10 cellular contexts compared by ENCODE assay signal in the genomic region with DNA sequence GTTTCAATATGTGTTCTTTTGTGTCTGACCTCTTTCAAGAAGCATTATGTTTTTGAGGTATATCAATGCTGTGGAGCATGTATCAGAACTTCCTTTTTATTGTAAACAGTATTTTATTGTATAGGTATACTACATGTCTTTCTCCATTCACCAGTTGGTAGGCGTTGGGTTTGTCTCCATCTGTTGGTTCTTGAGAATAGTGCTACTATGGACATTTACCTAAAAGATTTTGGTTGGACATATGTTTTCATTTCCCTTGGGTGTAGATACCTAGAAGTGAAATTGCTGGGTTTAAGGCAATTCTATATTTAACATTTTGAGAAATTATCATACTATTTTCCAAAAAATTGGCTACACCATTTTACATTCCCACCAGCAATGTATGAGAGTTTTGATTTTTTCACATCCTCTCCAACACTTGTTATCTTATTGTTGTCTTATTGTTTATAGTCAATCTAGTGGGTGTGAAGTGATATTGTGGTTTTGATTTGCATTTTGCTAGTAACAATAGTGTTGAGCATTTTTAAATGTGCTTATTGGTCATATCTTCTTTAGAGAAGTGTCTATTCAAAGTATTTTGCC.
DNase-seq lines count a peak whose midpoint lies in the region; ATAC-seq, FAIRE-seq and TF ChIP-seq lines count a peak whose summit lies in the region.
"Had no signal": no experiment of that assay in that cellular context is flagged by ENCODE, and none has a peak within 500 bp of the region (broad histone marks: within the 10 kb centered on the region; RNA-seq: fewer than 3 reads in every experiment).

No MANE protein-coding gene starts in this region.

- intact Hi-C loops in head of caudate nucleus (cut with DNase I): no loop called here

- H3K4me2 ChIP-seq in GM23248 (ENCODE audit: unreplicated experiment) (no peak overlapping the region), OCI-LY1 (ENCODE audit: low read length) (no peak overlapping the region)

- ATAC-seq in HG03135 (IDR thresholded peaks at IDR 0.05; ENCODE audit: unreplicated experiment): no peak

- no peaks in the 10 kb centered on the region for H3K9me2 ChIP-seq in GM23248 (ENCODE audit: insufficient read depth)
- no peaks in the 10 kb centered on the region for H3K9me2 ChIP-seq in OCI-LY1 (ENCODE audit: low read depth, low read length)

- 0 to 5% methylated on average over 1 of the region's 1 CpG for WGBS in GM23248 (ENCODE audit: low coverage in 1 of 2, low lambda C conversion rate in 2 of 2, missing lambda C conversion rate in 2 of 2), 2 experiments

- H3K79me2 ChIP-seq in GM23248 (ENCODE audit: insufficient read depth): no peaks in the 10 kb centered on the region
- no peaks in the 10 kb centered on the region for H3K79me2 ChIP-seq in OCI-LY1 (ENCODE audit: insufficient read depth, low read length)

- H3K9me3 ChIP-seq in GM23248 (ENCODE audit: low read depth) (no peaks in the 10 kb centered on the region), OCI-LY1 (ENCODE audit: low read length) (no peaks in the 10 kb centered on the region)

- peak; percentile 87 for TF ChIP-seq CTCF in 22Rv1 (IDR thresholded peaks at IDR 0.05)
- peak; percentile 54; the same call in 1 of the 2 replicates for TF ChIP-seq CTCF in OCI-LY1 (IDR thresholded peaks at IDR 0.05; ENCODE audit: low read length)

- FAIRE-seq in RCC 7860 (lab: Jason Lieb, UNC): no peak
- FAIRE-seq: G401.6 had no signal

- H4K20me1 ChIP-seq in GM23248 (ENCODE audit: insufficient read depth) (no peaks in the 10 kb centered on the region), OCI-LY1 (ENCODE audit: insufficient read depth, low read length) (no peaks in the 10 kb centered on the region)

- in situ Hi-C loops in GM23248 (cut with MboI): no loop called here

- H3K36me3 ChIP-seq in GM23248 (ENCODE audit: low read depth) (no peaks in the 10 kb centered on the region), OCI-LY1 (ENCODE audit: insufficient read depth, low read length) (no peaks in the 10 kb centered on the region)

- H3K9ac ChIP-seq in GM23248 (no peak overlapping the region), OCI-LY1 (ENCODE audit: low read length) (no peak overlapping the region)

- no peaks in the 10 kb centered on the region for H3K4me1 ChIP-seq in GM23248 (ENCODE audit: insufficient read depth)
- no peaks in the 10 kb centered on the region for H3K4me1 ChIP-seq in OCI-LY1 (ENCODE audit: insufficient read depth, low read length, severe bottlenecking)

- H3K27ac ChIP-seq in 22Rv1: no peak overlapping the region
- H3K27ac ChIP-seq in GM23248: no peak overlapping the region
- H3K27ac ChIP-seq in OCI-LY1 (ENCODE audit: low read depth, low read length, poor library complexity, severe bottlenecking): no peak overlapping the region

- H3F3A ChIP-seq in GM23248 (ENCODE audit: insufficient read depth): no peaks in the 10 kb centered on the region
- no peaks in the 10 kb centered on the region for H3F3A ChIP-seq in OCI-LY1 (ENCODE audit: insufficient read depth, low read length)

- peak; percentile 51 for DNase-seq in GM23248
- peak; percentile 47 for DNase-seq in fibroblast of peridontal ligament (ENCODE audit: extremely low read depth)
- DNase-seq in head of caudate nucleus: no peak
- DNase-seq in NCI-H2196 (lab: John Stamatoyannopoulos, UW; ENCODE audit: unreplicated experiment): no peak
- DNase-seq in RCC 7860 (ENCODE audit: low spot score): no peak
- DNase-seq: naive B cell had no signal

- H3K4me3 ChIP-seq in GM23248 (no peak overlapping the region), OCI-LY1 (ENCODE audit: low read depth, low read length, poor library complexity, severe bottlenecking) (no peak overlapping the region)

- H3K27me3 ChIP-seq in GM23248 (replicated peaks; ENCODE audit: insufficient read depth) (no peaks in the 10 kb centered on the region), OCI-LY1 (ENCODE audit: insufficient read depth, low read length) (no peaks in the 10 kb centered on the region)

- H2AFZ ChIP-seq in GM23248 (no peak overlapping the region), OCI-LY1 (ENCODE audit: low read length) (no peak overlapping the region)

Comparison
In these comparisons a context has a peak if more than half of its experiments do, and no peak if none do; other contexts are left out.
1. DNase-seq: peak in GM23248 (single experiment) and fibroblast of peridontal ligament (single experiment); none in head of caudate nucleus (0 of 42), NCI-H2196 (single experiment) and RCC 7860 (single experiment).